ENCODE assay signal across 25 cellular contexts in the genomic region with DNA sequence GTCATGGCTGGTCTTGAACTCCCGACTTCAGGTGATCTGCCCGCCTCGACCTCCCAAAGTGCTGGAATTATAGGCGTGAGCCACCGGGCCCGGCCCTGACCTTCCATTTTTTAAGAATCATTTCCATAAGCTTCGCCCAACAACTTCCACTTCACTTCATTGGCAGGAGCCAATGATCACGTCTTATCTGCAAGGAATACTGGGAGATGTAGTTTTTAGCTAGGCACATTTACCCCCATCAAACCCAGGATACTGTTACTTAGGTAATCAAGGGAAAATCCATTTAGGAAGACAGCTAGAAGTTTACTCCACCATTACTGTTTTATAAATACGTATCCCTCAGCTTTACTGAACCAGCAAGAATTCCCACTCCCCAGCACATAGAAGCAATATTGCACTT. TPM values are rescaled to one million over a fixed set of nuclear protein-coding genes. Genes with fewer than 3 reads are reported as not detected.
DNase-seq lines count a peak whose midpoint lies in the region; TF ChIP-seq lines count a peak whose summit lies in the region.
"Had no signal": no experiment of that assay in that cellular context is flagged by ENCODE, and none has a peak within 500 bp of the region (broad histone marks: within the 10 kb centered on the region; RNA-seq: fewer than 3 reads in every experiment).

No MANE protein-coding gene starts in this region.

- peak overlapping the region in 4 of 7 donors; percentile 17 to 68 (median 36) for H3K27ac Mint-ChIP-seq in CD4-positive, alpha-beta memory T cell
- H3K27ac Mint-ChIP-seq: activated naive CD8-positive, alpha-beta T cell treated with anti-CD3 and anti-CD28 coated beads, Interleukin-2, amount 10 ng/mL, durations not matched to agents 7 days and 5 days; activated T-helper 2 cell treated with anti-CD3 and anti-CD28 coated beads, Interferon-gamma antibody, Interleukin-2, Interleukin-4, amounts not matched to agents 10 μg/mL and 5 μg/mL and 100 μg/mL, durations not matched to agents 14 hours and 24 hours and 36 hours; dendritic cell treated with granulocyte-macrophage colony-stimulating factor and Interleukin-4, amounts not matched to agents 40 ng/mL and 50 ng/mL, for 4 days had no signal

- H3K9ac ChIP-seq in mesendoderm (ENCODE audit: low read length), result no peak overlapping the region
- H3K9ac ChIP-seq: parathyroid adenoma had no signal

- no peak overlapping the region for H3K23ac ChIP-seq in mesendoderm (ENCODE audit: low read length)

- H3K4me2 ChIP-seq in mesendoderm (ENCODE audit: low read length), result no peak overlapping the region
- H3K4me2 ChIP-seq: hepatocyte had no signal

- CTCF ChIA-PET in CD4-positive, alpha-beta memory T cell (lab: Charles Lee; ENCODE audit: partially characterized antibody), result interaction anchor here (1.2 to 2.3 kb wide), 2 partner anchors 49 to 105 kb away, joined by 3 to 17 read pairs; no protein-coding TSS in a partner anchor

- H2BK15ac ChIP-seq in mesendoderm (replicated peaks; ENCODE audit: low read depth), result no peak overlapping the region

- peaks cover 0 to 6% (median 0%) of the 10 kb centered on the region in 8 donors for H3K9me3 Mint-ChIP-seq in CD4-positive, alpha-beta memory T cell
- H3K9me3 Mint-ChIP-seq: activated naive CD8-positive, alpha-beta T cell treated with anti-CD3 and anti-CD28 coated beads, Interleukin-2, amount 10 ng/mL, durations not matched to agents 7 days and 5 days; activated T-helper 2 cell treated with anti-CD3 and anti-CD28 coated beads, Interferon-gamma antibody, Interleukin-2, Interleukin-4, amounts not matched to agents 10 μg/mL and 5 μg/mL and 100 μg/mL, durations not matched to agents 14 hours and 24 hours and 36 hours; dendritic cell treated with granulocyte-macrophage colony-stimulating factor and Interleukin-4, amounts not matched to agents 40 ng/mL and 50 ng/mL, for 4 days; natural killer cell treated with Interleukin-12 subunit alpha and Interleukin-12 subunit beta and Interleukin-15 and Interleukin-18, amount 100 ng/mL, for 72 hours; T-helper 1 cell treated with Interleukin-12 subunit alpha and Interleukin-12 subunit beta and Interleukin-4 antibody, amounts not matched to agents 30 μg/mL and 1 μg/mL, for 36 hours had no signal

- H3K36me3 Mint-ChIP-seq in CD4-positive, alpha-beta memory T cell, result peaks cover 0 to 10% of the 10 kb centered on the region in 2 donors
- H3K36me3 Mint-ChIP-seq: natural killer cell treated with Interleukin-12 subunit alpha and Interleukin-12 subunit beta and Interleukin-15 and Interleukin-18, amount 100 ng/mL, for 72 hours had no signal

- no peak overlapping the region for H3K4ac ChIP-seq in mesendoderm (ENCODE audit: low read depth, low read length)

- no peaks in the 10 kb centered on the region for H3K9me3 ChIP-seq in CD4-positive, alpha-beta memory T cell (ENCODE audit: control insufficient read depth in 1 of 2, low read length in 2 of 2)
- H3K9me3 ChIP-seq: gastrocnemius medialis had no signal

- TF ChIP-seq POLR2A in NB4 (IDR thresholded peaks at IDR 0.05; ENCODE audit: extremely low read depth, insufficient read length), result no peak

- H3K18ac ChIP-seq in mesendoderm (ENCODE audit: low read length), result no peak overlapping the region

- H2BK120ac ChIP-seq in mesendoderm (ENCODE audit: low read depth, low read length), result no peak overlapping the region

- DNase-seq in NCI-H748 (lab: John Stamatoyannopoulos, UW; ENCODE audit: unreplicated experiment) (peak; percentile 5), NCI-H748 treated with DMSO at 0.1 percent for 48 hours (lab: John Stamatoyannopoulos, UW) (no peak), NB4 (ENCODE audit: low read depth) (peak; percentile 44), mesendoderm (peak; percentile 42), T1000 (lab: John Stamatoyannopoulos, UW) (no peak), NCI-H128 (lab: John Stamatoyannopoulos, UW; ENCODE audit: unreplicated experiment) (no peak)
- no peak for DNase-seq in CD4-positive, alpha-beta memory T cell
- no peak for DNase-seq in stimulated activated CD4-positive, alpha-beta T cell treated with anti-CD3 and anti-CD28 coated beads, Interleukin-2, amount 100 ng/mL, for 24 hours
- DNase-seq: activated CD4-positive, alpha-beta T cell treated with anti-CD3 and anti-CD28 coated beads for 36 hours; activated naive CD8-positive, alpha-beta T cell treated with anti-CD3 and anti-CD28 coated beads, Interleukin-2, amount 10 ng/mL, durations not matched to agents 7 days and 5 days; caudate nucleus; COR-L47; DMS79 treated with DMSO at 0.1 percent for 48 hours; gastrocnemius medialis; islet precursor cell; left ventricle myocardium superior; NCI-H1436; trophoblast cell had no signal

- H3K79me2 ChIP-seq in mesendoderm (ENCODE audit: control insufficient read depth, insufficient read depth, low read length), result peaks cover 8% of the 10 kb centered on the region

- no peak overlapping the region for H3K4me3 Mint-ChIP-seq in CD4-positive, alpha-beta memory T cell
- H3K4me3 Mint-ChIP-seq: activated CD4-positive, alpha-beta T cell treated with anti-CD3 and anti-CD28 coated beads for 36 hours; activated naive CD8-positive, alpha-beta T cell treated with anti-CD3 and anti-CD28 coated beads, Interleukin-2, amount 10 ng/mL, durations not matched to agents 7 days and 5 days; dendritic cell treated with granulocyte-macrophage colony-stimulating factor and Interleukin-4, amounts not matched to agents 40 ng/mL and 50 ng/mL, for 4 days; natural killer cell treated with Interleukin-12 subunit alpha and Interleukin-12 subunit beta and Interleukin-15 and Interleukin-18, amount 100 ng/mL, for 72 hours; T-helper 1 cell treated with Interleukin-12 subunit alpha and Interleukin-12 subunit beta and Interleukin-4 antibody, amounts not matched to agents 30 μg/mL and 1 μg/mL, for 36 hours had no signal

- POLR2A ChIA-PET in CD4-positive, alpha-beta memory T cell (lab: Charles Lee; ENCODE audit: partially characterized antibody), result interaction anchor here (6.8 kb wide), 1 partner anchor 188 kb away, joined by 54 read pairs; a partner anchor contains a TSS

- no peak overlapping the region for H3K4me3 ChIP-seq in CD4-positive, alpha-beta memory T cell (ENCODE audit: low read length in 2 of 2)
- H3K4me3 ChIP-seq in NB4 (ENCODE audit: low read depth, low read length) (no peak overlapping the region), mesendoderm (ENCODE audit: low read length) (no peak overlapping the region)
- H3K4me3 ChIP-seq: gastrocnemius medialis, GM12878, hepatocyte had no signal

- no peaks in the 10 kb centered on the region for H3K79me1 ChIP-seq in mesendoderm (ENCODE audit: low read length)

- H3K4me1 Mint-ChIP-seq in CD4-positive, alpha-beta memory T cell, result peaks cover 11 to 25% (median 17%) of the 10 kb centered on the region in 4 donors

- H3K27me3 ChIP-seq in CD4-positive, alpha-beta memory T cell (ENCODE audit: insufficient read depth, low read length), result no peaks in the 10 kb centered on the region
- no peaks in the 10 kb centered on the region for H3K27me3 ChIP-seq in mesendoderm (ENCODE audit: insufficient read depth, low read length, poor library complexity)
- H3K27me3 ChIP-seq: gastrocnemius medialis, hepatocyte had no signal

- peaks cover 15% of the 10 kb centered on the region for H3K4me1 ChIP-seq in CD4-positive, alpha-beta memory T cell (ENCODE audit: insufficient read depth, low read length)
- H3K4me1 ChIP-seq in mesendoderm (ENCODE audit: control insufficient read depth, low read depth, low read length), result peaks cover 2% of the 10 kb centered on the region

- intact Hi-C loops in CD4-positive, alpha-beta memory T cell (cut with micrococcal nuclease), result no loop called here

- no peak for TF ChIP-seq CTCF in NB4 (IDR thresholded peaks at IDR 0.05; ENCODE audit: low read depth, low read length)

- peaks cover 0 to 5% of the 10 kb centered on the region in 2 donors for H3K27me3 Mint-ChIP-seq in CD4-positive, alpha-beta memory T cell
- H3K27me3 Mint-ChIP-seq: activated CD4-positive, alpha-beta T cell treated with anti-CD3 and anti-CD28 coated beads for 36 hours; dendritic cell treated with granulocyte-macrophage colony-stimulating factor and Interleukin-4, amounts not matched to agents 40 ng/mL and 50 ng/mL, for 4 days had no signal

- H3K36me3 ChIP-seq in CD4-positive, alpha-beta memory T cell (ENCODE audit: insufficient read depth, low read length), result no peaks in the 10 kb centered on the region
- H3K36me3 ChIP-seq in mesendoderm (ENCODE audit: control insufficient read depth, insufficient read depth, low read length), result no peaks in the 10 kb centered on the region
- H3K36me3 ChIP-seq: gastrocnemius medialis had no signal

- H2BK5ac ChIP-seq in mesendoderm (ENCODE audit: low read length), result no peak overlapping the region

- H4K8ac ChIP-seq in mesendoderm (ENCODE audit: low read depth, low read length), result no peak overlapping the region

- no peak overlapping the region for H3K27ac ChIP-seq in CD4-positive, alpha-beta memory T cell (ENCODE audit: low read depth, low read length)
- no peak overlapping the region for H3K27ac ChIP-seq in mesendoderm (ENCODE audit: low read depth, low read length)
- H3K27ac ChIP-seq: gastrocnemius medialis, hepatocyte, parathyroid adenoma had no signal

- H3K56ac ChIP-seq in mesendoderm (ENCODE audit: low read length), result no peak overlapping the region

- no peak overlapping the region for H2AK5ac ChIP-seq in mesendoderm (ENCODE audit: low read length)

- WGBS in mesendoderm (ENCODE audit: extremely low coverage, insufficient coverage, low lambda C conversion rate), result no CpG with 5 or more reads among the region's 9 CpGs

- H4K5ac ChIP-seq in mesendoderm (ENCODE audit: low read length), result no peak overlapping the region

RNA-seq across cellular contexts. Expression of a gene that starts 3.4 kb away (rescaled TPM):
- total RNA-seq in CD4-positive, alpha-beta memory T cell, result 100 to 1,000 TPM in 1 of 2 experiments, 10 to 100 TPM in 1; 95.0 to 101 TPM
- polyA plus RNA-seq in CD4-positive, alpha-beta memory T cell, result 10 to 100 TPM; 19.5 to 47.6 TPM
- 24.9 TPM for polyA plus RNA-seq in mesendoderm (2013, experiment 1 of 2)
- polyA plus RNA-seq in mesendoderm (2013, experiment 2 of 2), result 24.3 TPM

Comparison
In these comparisons a context has a peak if more than half of its experiments do, and no peak if none do; other contexts are left out.
1. DNase-seq: peak in NCI-H748 (single experiment), NB4 (single experiment) and mesendoderm (single experiment); none in NCI-H748 treated with DMSO at 0.1 percent for 48 hours (single experiment), CD4-positive, alpha-beta memory T cell (0 of 5), T1000 (single experiment), stimulated activated CD4-positive, alpha-beta T cell treated with anti-CD3 and anti-CD28 coated beads, Interleukin-2, amount 100 ng/mL, for 24 hours (0 of 2) and NCI-H128 (single experiment).